In genomic region chr16:89325861-89326471, GRCh38 we compare ENCODE assay signal across 8 cellular contexts.
DNase-seq lines count a peak whose midpoint lies in the region; ATAC-seq, FAIRE-seq and TF ChIP-seq lines count a peak whose summit lies in the region.

No MANE protein-coding gene starts in this region.

- H3K4me2 ChIP-seq in astrocyte (ENCODE audit: low read length), result peak overlapping the region; percentile 69

- TF ChIP-seq CTCF in astrocyte (IDR thresholded peaks at IDR 0.05; ENCODE audit: insufficient read depth, low read depth, low read length) (no peak), gastrocnemius medialis (IDR thresholded peaks at IDR 0.05 in 4 of 5, conservative IDR thresholded peaks at IDR 0.05 in 1 of 5) (no peak)

- H3K4me3 Mint-ChIP-seq in astrocyte (ENCODE audit: unreplicated experiment), result peak overlapping the region; percentile 17

- no peaks in the 10 kb centered on the region for H3K9me3 Mint-ChIP-seq in astrocyte (ENCODE audit: unreplicated experiment)

- H3K27me3 ChIP-seq in astrocyte (ENCODE audit: insufficient read depth, low read length), result no peaks in the 10 kb centered on the region
- no peaks in the 10 kb centered on the region for H3K27me3 ChIP-seq in gastrocnemius medialis

- H3K27ac ChIP-seq in astrocyte (ENCODE audit: low read depth, low read length) (peak overlapping the region; percentile 95), gastrocnemius medialis (peak overlapping the region; percentile 92 to 96 (median 93))

- no peak for FAIRE-seq in astrocyte (lab: Jason Lieb, UNC)

- DNase-seq in NCI-H146 (lab: John Stamatoyannopoulos, UW) (peak; percentile 26), NCI-H146 treated with DMSO at 0.1 percent for 48 hours (lab: John Stamatoyannopoulos, UW; ENCODE audit: unreplicated experiment) (no peak), NCI-H2227 treated with DMSO at 0.1 percent for 48 hours (lab: John Stamatoyannopoulos, UW) (peak; percentile 34), astrocyte (ENCODE audit: low read depth) (peak; percentile 79), hepatic stellate cell (ENCODE audit: low spot score) (peak; percentile 95), gastrocnemius medialis (peak; percentile 53 to 71), ecto neural progenitor cell (ENCODE audit: low spot score) (no peak)

- H3K4me1 ChIP-seq in astrocyte (ENCODE audit: insufficient read depth, low read length) (peaks cover 75% of the 10 kb centered on the region), gastrocnemius medialis (peaks cover 83 to 90% of the 10 kb centered on the region in 2 donors)

- in situ Hi-C loops in gastrocnemius medialis (cut with MboI; ENCODE audit: low sequenced_read_pairs in 4 of 4), result loop anchor here in 1 of 4 donors (25.0 kb wide), 1 partner anchor 186 kb away; the partner anchor contains the start of gene SPG7

- H3K9ac ChIP-seq in astrocyte (ENCODE audit: low read length), result peak overlapping the region; percentile 70

- H3K9me3 ChIP-seq in astrocyte (ENCODE audit: insufficient read depth, low read depth, low read length), result no peaks in the 10 kb centered on the region
- no peaks in the 10 kb centered on the region for H3K9me3 ChIP-seq in gastrocnemius medialis

- peaks cover 73% of the 10 kb centered on the region for H3K4me1 Mint-ChIP-seq in astrocyte (ENCODE audit: low read depth, unreplicated experiment)

- H2AFZ ChIP-seq in astrocyte (ENCODE audit: low read depth, low read length), result no peak overlapping the region

- peaks cover 92% of the 10 kb centered on the region for H3K79me2 ChIP-seq in astrocyte (ENCODE audit: insufficient read depth, low read length)

- H3K27ac Mint-ChIP-seq in astrocyte (ENCODE audit: unreplicated experiment), result peak overlapping the region; percentile 91

- H3K27me3 Mint-ChIP-seq in astrocyte (ENCODE audit: low read depth, unreplicated experiment), result no peaks in the 10 kb centered on the region

- H3K36me3 ChIP-seq in astrocyte (ENCODE audit: insufficient read depth, low read length) (no peaks in the 10 kb centered on the region), gastrocnemius medialis (no peaks in the 10 kb centered on the region)

- peaks cover 11% of the 10 kb centered on the region for H3K36me3 Mint-ChIP-seq in astrocyte (ENCODE audit: low read depth, unreplicated experiment)

- ATAC-seq in gastrocnemius medialis (peak; percentile 50 to 59), GM21423 (IDR thresholded peaks at IDR 0.05; ENCODE audit: unreplicated experiment) (no peak)

- intact Hi-C loops in gastrocnemius medialis (cut with DNase I; ENCODE audit: low total_unique reads), result no loop called here

- peak overlapping the region; percentile 18 for H3K4me3 ChIP-seq in astrocyte (ENCODE audit: insufficient read depth, low read depth, low read length)
- H3K4me3 ChIP-seq in gastrocnemius medialis, result peak overlapping the region; percentile 15 to 32 (median 30)

- peaks cover 1% of the 10 kb centered on the region for H4K20me1 ChIP-seq in astrocyte (ENCODE audit: insufficient read depth, low read length)

- no peak for TF ChIP-seq POLR2A in gastrocnemius medialis (IDR thresholded peaks at IDR 0.05)

Comparison
In these comparisons a context has a peak if more than half of its experiments do, and no peak if none do; other contexts are left out.
1. DNase-seq: peak in NCI-H146 (single experiment), NCI-H2227 treated with DMSO at 0.1 percent for 48 hours (single experiment), astrocyte (single experiment), hepatic stellate cell (single experiment) and gastrocnemius medialis (2 of 2); none in NCI-H146 treated with DMSO at 0.1 percent for 48 hours (single experiment) and ecto neural progenitor cell (single experiment).